18 cellular contexts compared by ENCODE assay signal in genomic region chr22:32202161-32202538, GRCh38. TPM values are rescaled to one million over a fixed set of nuclear protein-coding genes. Genes with fewer than 3 reads are reported as not detected.
DNase-seq lines count a peak whose midpoint lies in the region; ATAC-seq, FAIRE-seq and TF ChIP-seq lines count a peak whose summit lies in the region.
"Had no signal": no experiment of that assay in that cellular context is flagged by ENCODE, and none has a peak within 500 bp of the region (broad histone marks: within the 10 kb centered on the region; RNA-seq: fewer than 3 reads in every experiment).

No MANE protein-coding gene starts in this region.

- POLR2A ChIA-PET in HepG2 (lab: Yijun Ruan, JAX): no interaction called here

- H3K27me3 ChIP-seq in HepG2 (ENCODE audit: control insufficient read depth in 1 of 2, insufficient read depth in 2 of 2, low read length in 2 of 2): peaks cover 1 to 3% of the 10 kb centered on the region in 2 experiments; a peak in 1 of 5 replicates
- H3K27me3 ChIP-seq in right lobe of liver: no peaks in the 10 kb centered on the region
- H3K27me3 ChIP-seq in Loucy (ENCODE audit: insufficient read depth, low read length, poor library complexity, severe bottlenecking): no peaks in the 10 kb centered on the region
- no peaks in the 10 kb centered on the region for H3K27me3 ChIP-seq in endodermal cell (ENCODE audit: control insufficient read depth, insufficient read depth, low read length, poor library complexity, severe bottlenecking)

- H3K4me1 ChIP-seq in HepG2 (ENCODE audit: insufficient read depth, low read length) (peaks cover 27% of the 10 kb centered on the region), right lobe of liver (peaks cover 0 to 5% (median 2%) of the 10 kb centered on the region in 4 donors), Loucy (ENCODE audit: insufficient read depth, low read length, poor library complexity, severe bottlenecking) (peaks cover 3% of the 10 kb centered on the region), endodermal cell (ENCODE audit: control insufficient read depth, insufficient read depth, low read length) (peaks cover 20% of the 10 kb centered on the region)

- no peak for TF ChIP-seq CTCF in HepG2 (CRISPR knock-in tag; IDR thresholded peaks at IDR 0.05)
- TF ChIP-seq CTCF in right lobe of liver (IDR thresholded peaks at IDR 0.05): no peak
- no peak for TF ChIP-seq CTCF in Loucy (conservative IDR thresholded peaks at IDR 0.05; ENCODE audit: low read length)
- TF ChIP-seq CTCF in endodermal cell (conservative IDR thresholded peaks at IDR 0.05): no peak
- no peak for TF ChIP-seq CTCF in type B pancreatic cell (conservative IDR thresholded peaks at IDR 0.05)

- H3K36me3 Mint-ChIP-seq in endodermal cell (ENCODE audit: low read depth): peaks cover 4% of the 10 kb centered on the region
- no peaks in the 10 kb centered on the region for H3K36me3 Mint-ChIP-seq in type B pancreatic cell
- H3K36me3 Mint-ChIP-seq: activated naive CD4-positive, alpha-beta T cell treated with anti-CD3 and anti-CD28 coated beads, Interleukin-2, amount 50 U/mL, for 72 hours; immature natural killer cell had no signal

- H3K27me3 Mint-ChIP-seq in endodermal cell (ENCODE audit: insufficient read depth) (peaks cover 34% of the 10 kb centered on the region), type B pancreatic cell (peaks cover 60% of the 10 kb centered on the region)

- no peak overlapping the region for H3K4me2 ChIP-seq in HepG2 (ENCODE audit: low read depth, low read length)
- no peak overlapping the region for H3K4me2 ChIP-seq in Loucy (ENCODE audit: low read depth, low read length, poor library complexity, severe bottlenecking)

- no TSS peak for BruUV-seq in HepG2 (replicated peaks; lab: Mats Ljungman, UMichigan)

- H3K4me3 Mint-ChIP-seq in endodermal cell (peak overlapping the region; percentile 79), type B pancreatic cell (peak overlapping the region; percentile 58)

- H4K20me1 ChIP-seq in HepG2 (ENCODE audit: insufficient read depth, low read length): no peaks in the 10 kb centered on the region
- no peaks in the 10 kb centered on the region for H4K20me1 ChIP-seq in Loucy (ENCODE audit: insufficient read depth, low read length, poor library complexity, severe bottlenecking)

- no peaks in the 10 kb centered on the region for H3F3A ChIP-seq in Loucy (ENCODE audit: low read depth)

- in situ Hi-C loops in HepG2 (cut with HindIII; ENCODE audit: extremely low pct_ligation_motif_present, low pct_unique_long_range_greater_than_20kb): loop anchor here (5.0 kb wide), 1 partner anchor 65 kb away; no protein-coding TSS in a partner anchor

- H3K9me2 ChIP-seq in Loucy (replicated peaks; ENCODE audit: low read depth, low read length): no peaks in the 10 kb centered on the region

- 41% methylated on average over 1 of the region's 4 CpGs for WGBS in HepG2 (ENCODE audit: low lambda C conversion rate)
- 8% methylated on average over 4 of the region's 4 CpGs for WGBS in right lobe of liver (ENCODE audit: insufficient coverage, low coverage, low lambda C conversion rate, missing lambda C conversion rate)
- WGBS in endodermal cell (ENCODE audit: insufficient coverage in 1 of 2, insufficient read length in 1 of 2), 2 experiments: 35 to 38% methylated on average over 3 to 4 of the region's 4 CpGs

- H3K4me1 Mint-ChIP-seq in endodermal cell (peaks cover 33% of the 10 kb centered on the region), type B pancreatic cell (ENCODE audit: unreplicated experiment) (peaks cover 13% of the 10 kb centered on the region)

- H3K27ac ChIP-seq in HepG2 (ENCODE audit: extremely low read length, insufficient read depth, low read length) (no peak overlapping the region), right lobe of liver (peak overlapping the region in 1 of 3 donors; percentile 35), endodermal cell (ENCODE audit: low read depth, low read length) (no peak overlapping the region)

- H2AFZ ChIP-seq in HepG2 (ENCODE audit: low read length): no peak overlapping the region
- H2AFZ ChIP-seq in Loucy (ENCODE audit: low read length): peak overlapping the region; percentile 62

- DNase-seq in HepG2 (ENCODE audit: low spot score) (no peak), right lobe of liver (no peak), endodermal cell (no peak), type B pancreatic cell (ENCODE audit: extremely low spot score, unreplicated experiment) (no peak), NOMO-1 treated with DMSO at 0.1 percent for 48 hours (lab: John Stamatoyannopoulos, UW; ENCODE audit: unreplicated experiment) (no peak), NCI-H1436 (lab: John Stamatoyannopoulos, UW) (no peak), medulla oblongata (ENCODE audit: extremely low spot score) (no peak)
- DNase-seq: activated CD8-positive, alpha-beta memory T cell treated with anti-CD3 and anti-CD28 coated beads, Interleukin-2, amount 50 U/mL, for 4 hours; immature natural killer cell; NCI-H2107; stimulated activated CD4-positive, alpha-beta T cell treated with anti-CD3 and anti-CD28 coated beads, Interleukin-4, amount 100 ng/mL, for 4 hours had no signal

- no peaks in the 10 kb centered on the region for H3K9me3 Mint-ChIP-seq in endodermal cell
- no peaks in the 10 kb centered on the region for H3K9me3 Mint-ChIP-seq in type B pancreatic cell
- H3K9me3 Mint-ChIP-seq: activated naive CD4-positive, alpha-beta T cell treated with anti-CD3 and anti-CD28 coated beads, Interleukin-2, amount 50 U/mL, for 72 hours; immature natural killer cell had no signal

- intact Hi-C loops in HepG2 (cut with micrococcal nuclease; ENCODE audit: unreplicated experiment): loop anchor here (1.0 kb wide), 1 partner anchor 64 kb away; no protein-coding TSS in a partner anchor
- intact Hi-C loops in right lobe of liver (cut with DNase I): loop anchor here (5.0 to 10.0 kb wide), 2 partner anchors 63 to 65 kb away; no protein-coding TSS in a partner anchor

- H3K79me2 ChIP-seq in HepG2 (ENCODE audit: insufficient read depth, low read length): no peaks in the 10 kb centered on the region
- H3K79me2 ChIP-seq in Loucy (ENCODE audit: insufficient read depth, low read length): no peaks in the 10 kb centered on the region

- ATAC-seq in HepG2 (no peak), right lobe of liver (no peak)

- no peak for FAIRE-seq in HepG2 (lab: Jason Lieb, UNC)

- H3K9me3 ChIP-seq in HepG2 (ENCODE audit: low read length): no peaks in the 10 kb centered on the region
- no peaks in the 10 kb centered on the region for H3K9me3 ChIP-seq in right lobe of liver
- no peaks in the 10 kb centered on the region for H3K9me3 ChIP-seq in Loucy (ENCODE audit: insufficient read depth, low read depth, low read length)
- no peaks in the 10 kb centered on the region for H3K9me3 ChIP-seq in endodermal cell (ENCODE audit: control insufficient read depth, low read length)

- TF ChIP-seq POLR2A in HepG2 (IDR thresholded peaks at IDR 0.05; ENCODE audit: insufficient read depth in 1 of 2, low read depth in 2 of 2, low read length in 2 of 2): no peak
- no peak for TF ChIP-seq POLR2A in right lobe of liver (IDR thresholded peaks at IDR 0.05)

- H3K9ac ChIP-seq in HepG2 (ENCODE audit: insufficient read depth, low read depth, low read length) (no peak overlapping the region), Loucy (ENCODE audit: low read depth, low read length, poor library complexity, severe bottlenecking) (no peak overlapping the region), endodermal cell (ENCODE audit: extremely low read depth, low read length, poor library complexity, severe bottlenecking) (peak overlapping the region; percentile 41)

- no peak for TF ChIP-seq EP300 in HepG2 (IDR thresholded peaks at IDR 0.05; ENCODE audit: low read depth in 2 of 2, low read length in 2 of 2)
- no peak for TF ChIP-seq EP300 in HepG2 (CRISPR knock-in tag; IDR thresholded peaks at IDR 0.05; ENCODE audit: borderline replicate concordance)

- H3K36me3 ChIP-seq in HepG2 (replicated peaks in 1 of 2; ENCODE audit: control insufficient read depth in 1 of 2, insufficient read depth in 2 of 2, low read length in 2 of 2) (no peaks in the 10 kb centered on the region), right lobe of liver (no peaks in the 10 kb centered on the region), Loucy (ENCODE audit: insufficient read depth, low read length) (no peaks in the 10 kb centered on the region), endodermal cell (ENCODE audit: control insufficient read depth, insufficient read depth, low read length) (peaks cover under 1% of the 10 kb centered on the region)

- no peak overlapping the region for H3K4me3 ChIP-seq in HepG2 (replicated peaks in 1 of 3; ENCODE audit: insufficient read depth in 1 of 3, low read depth in 2 of 3, low read length in 3 of 3)
- H3K4me3 ChIP-seq in right lobe of liver: no peak overlapping the region
- no peak overlapping the region for H3K4me3 ChIP-seq in Loucy (ENCODE audit: low read length, poor library complexity, severe bottlenecking)
- H3K4me3 ChIP-seq in endodermal cell (ENCODE audit: low read length): peak overlapping the region; percentile 85

- H3K27ac Mint-ChIP-seq in endodermal cell: peak overlapping the region; percentile 66
- H3K27ac Mint-ChIP-seq in type B pancreatic cell: peak overlapping the region; percentile 51
- H3K27ac Mint-ChIP-seq: activated naive CD4-positive, alpha-beta T cell treated with anti-CD3 and anti-CD28 coated beads, Interleukin-2, amount 50 U/mL, for 72 hours; immature natural killer cell had no signal

- CTCF ChIA-PET in HepG2 (lab: Yijun Ruan, JAX; ENCODE audit: low intra/inter-chr PET ratio, low total read pairs): interaction anchor here (1.8 kb wide), 1 partner anchor 64 kb away, joined by 20 read pairs; no protein-coding TSS in a partner anchor

- no peak for TF ChIP-seq RAD21 in HepG2 (CRISPR knock-in tag; IDR thresholded peaks at IDR 0.05)

RNA-seq across cellular contexts. Expression of gene RFPL2, which starts 2.7 kb away (rescaled TPM):
- total RNA-seq in HepG2 (2016; rRNA removed; fragmentation: Illumina TruSeq; extraction: Trizol) (not detected in 2 replicates), right lobe of liver (under 1 TPM in 1 of 6 experiments, not detected in 5; 0.15 TPM), endodermal cell (1 to 10 TPM; 1.8 to 3.1 TPM), type B pancreatic cell (ENCODE audit: low replicate concordance) (0.43 and 0.69 TPM in 2 replicates)
- not detected in 2 replicates for total RNA-seq in HepG2 (2016; cell fraction: cytosol; rRNA removed; fragmentation: Illumina TruSeq; extraction: Trizol; ENCODE audit: low read depth)
- total RNA-seq in HepG2 (2016; cell fraction: insoluble cytoplasmic fraction; rRNA removed; fragmentation: Illumina TruSeq; extraction: Trizol): not detected in 2 replicates
- not detected in 2 replicates for total RNA-seq in HepG2 (2016; cell fraction: membrane; rRNA removed; fragmentation: Illumina TruSeq; extraction: Trizol)
- total RNA-seq in HepG2 (2016; cell fraction: nucleus; rRNA removed; fragmentation: Illumina TruSeq; extraction: Trizol): not detected in 2 replicates
- polyA plus RNA-seq in HepG2 (2011; rRNA removed): not detected in 2 replicates
- polyA plus RNA-seq in HepG2 (2011; cell fraction: cytosol; rRNA removed): not detected in 2 replicates
- polyA plus RNA-seq in HepG2 (2011; cell fraction: nucleus; rRNA removed): not detected in 2 replicates
- polyA plus RNA-seq in HepG2 (2012): not detected in 2 replicates
- not detected in 2 replicates for polyA plus RNA-seq in HepG2 (2016; cell fraction: cytosol; fragmentation: Illumina TruSeq; extraction: Trizol; ENCODE audit: low read depth)
- polyA plus RNA-seq in HepG2 (2016; cell fraction: insoluble cytoplasmic fraction; fragmentation: Illumina TruSeq; extraction: Trizol; ENCODE audit: low read depth): not detected in 2 replicates
- polyA plus RNA-seq in HepG2 (2016; cell fraction: membrane; fragmentation: Illumina TruSeq; extraction: Trizol; ENCODE audit: low read depth): not detected in 2 replicates
- polyA plus RNA-seq in HepG2 (2016; cell fraction: nucleus; fragmentation: Illumina TruSeq; extraction: Trizol; ENCODE audit: insufficient read depth, low read depth): not detected in 2 replicates
- polyA minus RNA-seq in HepG2 (2011; rRNA and poly(A)+ RNA removed; ENCODE audit: low replicate concordance): not detected in 2 replicates
- polyA minus RNA-seq in HepG2 (2011; cell fraction: cytosol; rRNA and poly(A)+ RNA removed): not detected in 2 replicates
- polyA minus RNA-seq in HepG2 (2011; cell fraction: nucleus; rRNA and poly(A)+ RNA removed): not detected in 2 replicates
- polyA plus RNA-seq in endodermal cell (2013, experiment 1 of 2): 0.85 TPM
- polyA plus RNA-seq in endodermal cell (2013, experiment 2 of 2): 1.4 TPM
- total RNA-seq: myocyte, pulmonary artery endothelial cell had no signal

RNA-seq across cellular contexts. Expression of gene C22orf42, which starts 43.0 kb away (rescaled TPM):
- total RNA-seq in HepG2 (2016; rRNA removed; fragmentation: Illumina TruSeq; extraction: Trizol): not detected in 2 replicates
- total RNA-seq in HepG2 (2016; cell fraction: cytosol; rRNA removed; fragmentation: Illumina TruSeq; extraction: Trizol; ENCODE audit: low read depth): not detected in 2 replicates
- total RNA-seq in HepG2 (2016; cell fraction: insoluble cytoplasmic fraction; rRNA removed; fragmentation: Illumina TruSeq; extraction: Trizol): not detected in 2 replicates
- not detected in 2 replicates for total RNA-seq in HepG2 (2016; cell fraction: membrane; rRNA removed; fragmentation: Illumina TruSeq; extraction: Trizol)
- total RNA-seq in HepG2 (2016; cell fraction: nucleus; rRNA removed; fragmentation: Illumina TruSeq; extraction: Trizol): not detected in 2 replicates
- polyA plus RNA-seq in HepG2 (2011; rRNA removed): not detected in 2 replicates
- not detected in 2 replicates for polyA plus RNA-seq in HepG2 (2011; cell fraction: cytosol; rRNA removed)
- not detected in 2 replicates for polyA plus RNA-seq in HepG2 (2011; cell fraction: nucleus; rRNA removed)
- polyA plus RNA-seq in HepG2 (2012): not detected in 2 replicates
- not detected in 2 replicates for polyA plus RNA-seq in HepG2 (2016; cell fraction: cytosol; fragmentation: Illumina TruSeq; extraction: Trizol; ENCODE audit: low read depth)
- polyA plus RNA-seq in HepG2 (2016; cell fraction: insoluble cytoplasmic fraction; fragmentation: Illumina TruSeq; extraction: Trizol; ENCODE audit: low read depth): not detected in 2 replicates
- not detected in 2 replicates for polyA plus RNA-seq in HepG2 (2016; cell fraction: membrane; fragmentation: Illumina TruSeq; extraction: Trizol; ENCODE audit: low read depth)
- not detected in 2 replicates for polyA plus RNA-seq in HepG2 (2016; cell fraction: nucleus; fragmentation: Illumina TruSeq; extraction: Trizol; ENCODE audit: insufficient read depth, low read depth)
- polyA minus RNA-seq in HepG2 (2011; rRNA and poly(A)+ RNA removed; ENCODE audit: low replicate concordance): not detected in 2 replicates
- polyA minus RNA-seq in HepG2 (2011; cell fraction: cytosol; rRNA and poly(A)+ RNA removed): not detected in 2 replicates
- not detected in 2 replicates for polyA minus RNA-seq in HepG2 (2011; cell fraction: nucleus; rRNA and poly(A)+ RNA removed)
- total RNA-seq in right lobe of liver: not detected
- under 1 TPM in 1 of 2 donors, not detected in 1; 0.20 TPM for total RNA-seq in endodermal cell
- not detected for polyA plus RNA-seq in endodermal cell (2013, experiment 1 of 2)
- polyA plus RNA-seq in endodermal cell (2013, experiment 2 of 2): not detected
- 2.1 and 4.6 TPM in 2 replicates for total RNA-seq in type B pancreatic cell (ENCODE audit: low replicate concordance)
- total RNA-seq: activated naive CD4-positive, alpha-beta T cell treated with anti-CD3 and anti-CD28 coated beads, Interleukin-2, amount 50 U/mL, for 72 hours; liver; myocyte; pulmonary artery endothelial cell; T-helper 1 cell treated with Interleukin-12 subunit alpha and Interleukin-12 subunit beta and Interleukin-4 antibody, amounts not matched to agents 30 ng/mL and 1 ng/mL, for 36 hours; temporal lobe had no signal
- polyA plus RNA-seq: immature natural killer cell, liver had no signal

RNA-seq across cellular contexts. Expression of gene SLC5A4, which starts 53.0 kb away (rescaled TPM):
- total RNA-seq in HepG2 (2016; rRNA removed; fragmentation: Illumina TruSeq; extraction: Trizol): not detected in 2 replicates
- total RNA-seq in HepG2 (2016; cell fraction: cytosol; rRNA removed; fragmentation: Illumina TruSeq; extraction: Trizol; ENCODE audit: low read depth): not detected in 2 replicates
- not detected in 2 replicates for total RNA-seq in HepG2 (2016; cell fraction: insoluble cytoplasmic fraction; rRNA removed; fragmentation: Illumina TruSeq; extraction: Trizol)
- total RNA-seq in HepG2 (2016; cell fraction: membrane; rRNA removed; fragmentation: Illumina TruSeq; extraction: Trizol): not detected in 2 replicates
- not detected in 2 replicates for total RNA-seq in HepG2 (2016; cell fraction: nucleus; rRNA removed; fragmentation: Illumina TruSeq; extraction: Trizol)
- polyA plus RNA-seq in HepG2 (2011; rRNA removed): not detected in 2 replicates
- polyA plus RNA-seq in HepG2 (2011; cell fraction: cytosol; rRNA removed): not detected in 2 replicates
- polyA plus RNA-seq in HepG2 (2011; cell fraction: nucleus; rRNA removed): not detected in 2 replicates
- polyA plus RNA-seq in HepG2 (2012): not detected in 2 replicates
- polyA plus RNA-seq in HepG2 (2016; cell fraction: cytosol; fragmentation: Illumina TruSeq; extraction: Trizol; ENCODE audit: low read depth): not detected in 2 replicates
- polyA plus RNA-seq in HepG2 (2016; cell fraction: insoluble cytoplasmic fraction; fragmentation: Illumina TruSeq; extraction: Trizol; ENCODE audit: low read depth): not detected in 2 replicates
- polyA plus RNA-seq in HepG2 (2016; cell fraction: membrane; fragmentation: Illumina TruSeq; extraction: Trizol; ENCODE audit: low read depth): not detected in 2 replicates
- not detected in 2 replicates for polyA plus RNA-seq in HepG2 (2016; cell fraction: nucleus; fragmentation: Illumina TruSeq; extraction: Trizol; ENCODE audit: insufficient read depth, low read depth)
- polyA minus RNA-seq in HepG2 (2011; rRNA and poly(A)+ RNA removed; ENCODE audit: low replicate concordance): not detected in 2 replicates
- polyA minus RNA-seq in HepG2 (2011; cell fraction: cytosol; rRNA and poly(A)+ RNA removed): not detected in 2 replicates
- polyA minus RNA-seq in HepG2 (2011; cell fraction: nucleus; rRNA and poly(A)+ RNA removed): not detected in 2 replicates
- total RNA-seq in right lobe of liver: under 1 TPM in 4 of 6 experiments, not detected in 2; 0.11 to 0.20 (median 0.16) TPM
- total RNA-seq in endodermal cell: not detected
- not detected for polyA plus RNA-seq in endodermal cell (2013, experiment 1 of 2)
- polyA plus RNA-seq in endodermal cell (2013, experiment 2 of 2): not detected
- total RNA-seq in type B pancreatic cell (ENCODE audit: low replicate concordance): 0.82 and 1.2 TPM in 2 replicates
- total RNA-seq: activated naive CD4-positive, alpha-beta T cell treated with anti-CD3 and anti-CD28 coated beads, Interleukin-2, amount 50 U/mL, for 72 hours; myocyte; T-helper 1 cell treated with Interleukin-12 subunit alpha and Interleukin-12 subunit beta and Interleukin-4 antibody, amounts not matched to agents 30 ng/mL and 1 ng/mL, for 36 hours had no signal
- polyA plus RNA-seq: immature natural killer cell had no signal
